23 cellular contexts compared by ENCODE assay signal in the genomic region with DNA sequence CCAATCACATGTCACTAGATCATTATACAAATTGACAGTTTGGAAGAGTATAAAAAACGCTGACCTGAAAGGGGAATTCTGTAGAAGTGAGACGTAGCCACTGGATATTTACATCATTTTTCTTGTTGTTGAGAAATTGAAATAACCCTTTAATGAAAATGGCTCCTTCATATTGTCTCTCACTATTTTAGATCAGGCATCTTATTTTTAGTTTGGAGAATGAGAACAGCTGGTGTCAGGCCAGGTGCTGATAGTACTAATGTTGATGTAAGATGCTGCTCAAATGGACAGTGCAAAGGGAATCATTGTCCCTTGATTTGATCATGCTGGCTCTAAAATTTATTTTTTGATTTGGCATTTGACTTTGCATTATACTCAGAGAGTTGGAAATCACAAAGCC. TPM values are rescaled to one million over a fixed set of nuclear protein-coding genes. Genes with fewer than 3 reads are reported as not detected.
DNase-seq lines count a peak whose midpoint lies in the region; ATAC-seq and TF ChIP-seq lines count a peak whose summit lies in the region.
"Had no signal": no experiment of that assay in that cellular context is flagged by ENCODE, and none has a peak within 500 bp of the region (broad histone marks: within the 10 kb centered on the region; RNA-seq: fewer than 3 reads in every experiment).

No MANE protein-coding gene starts in this region.

- H3K27ac ChIP-seq in dorsolateral prefrontal cortex (peak overlapping the region in 53 of 59 donors; percentile 3 to 88 (median 66)), GM23338 (ENCODE audit: low read depth) (no peak overlapping the region)
- H3K27ac ChIP-seq: SK-N-MC had no signal

- H3K27me3 ChIP-seq in dorsolateral prefrontal cortex, result no peaks in the 10 kb centered on the region
- H3K27me3 ChIP-seq in GM23338 (ENCODE audit: insufficient read depth), result no peaks in the 10 kb centered on the region

- intact Hi-C loops in dorsolateral prefrontal cortex (cut with DNase I), result no loop called here

- H3K9me3 Mint-ChIP-seq in GM23338, result no peaks in the 10 kb centered on the region
- peaks cover under 1 to 14% of the 10 kb centered on the region in 2 donors for H3K9me3 Mint-ChIP-seq in activated naive CD4-positive, alpha-beta T cell treated with anti-CD3 and anti-CD28 coated beads, Interleukin-2, amount 50 U/mL, for 72 hours

- no peaks in the 10 kb centered on the region for H3K79me2 ChIP-seq in GM23338 (replicated peaks; ENCODE audit: insufficient read depth)

- H3K4me3 Mint-ChIP-seq in GM23338, result no peak overlapping the region

- H3K27me3 Mint-ChIP-seq in GM23338 (ENCODE audit: insufficient read depth, low read depth, poor library complexity), result no peaks in the 10 kb centered on the region

- no peaks in the 10 kb centered on the region for H3K36me3 Mint-ChIP-seq in GM23338 (ENCODE audit: low read depth)
- no peaks in the 10 kb centered on the region for H3K36me3 Mint-ChIP-seq in activated naive CD4-positive, alpha-beta T cell treated with anti-CD3 and anti-CD28 coated beads, Interleukin-2, amount 50 U/mL, for 72 hours

- H2AFZ ChIP-seq in GM23338, result no peak overlapping the region

- H3K4me1 Mint-ChIP-seq in GM23338, result no peaks in the 10 kb centered on the region; the same call in 2 of the 3 replicates

- H3F3A ChIP-seq in GM23338 (replicated peaks; ENCODE audit: low read depth), result no peaks in the 10 kb centered on the region

- H3K27ac Mint-ChIP-seq in GM23338, result no peak overlapping the region
- no peak overlapping the region for H3K27ac Mint-ChIP-seq in activated naive CD4-positive, alpha-beta T cell treated with anti-CD3 and anti-CD28 coated beads, Interleukin-2, amount 50 U/mL, for 72 hours

- H3K36me3 ChIP-seq in GM23338 (ENCODE audit: insufficient read depth), result no peaks in the 10 kb centered on the region

- H3K4me2 ChIP-seq in GM23338, result no peak overlapping the region

- peak; percentile 78 for DNase-seq in NCI-H146 treated with DMSO at 0.1 percent for 48 hours (lab: John Stamatoyannopoulos, UW; ENCODE audit: unreplicated experiment)
- peak; percentile 89 for DNase-seq in NCI-H748 (lab: John Stamatoyannopoulos, UW; ENCODE audit: unreplicated experiment)
- DNase-seq in dorsolateral prefrontal cortex, result no peak
- DNase-seq in retina, result peak; percentile 17
- DNase-seq in NK-92 (lab: John Stamatoyannopoulos, UW; ENCODE audit: unreplicated experiment), result no peak
- DNase-seq in GM23338 (ENCODE audit: low spot score), result no peak
- DNase-seq in DMS114 treated with DMSO at 0.1 percent for 48 hours (lab: John Stamatoyannopoulos, UW; ENCODE audit: unreplicated experiment), result no peak
- DNase-seq in activated naive CD4-positive, alpha-beta T cell treated with anti-CD3 and anti-CD28 coated beads, Interleukin-2, amount 50 U/mL, for 72 hours (ENCODE audit: low spot score in 2 of 2), result no peak
- DNase-seq: H7, Karpas-422, NCI-H1105, NCI-H1694, NCI-H2081 treated with DMSO at 0.1 percent for 48 hours, NCI-H2171 treated with DMSO at 0.1 percent for 48 hours, NCI-H446 treated with DMSO at 0.1 percent for 48 hours, NCI-H526, OCI-M1, SIG-M5 had no signal

- H3K4me1 ChIP-seq in GM23338 (ENCODE audit: insufficient read depth), result no peaks in the 10 kb centered on the region

- no peaks in the 10 kb centered on the region for H3K9me2 ChIP-seq in GM23338 (ENCODE audit: insufficient read depth)

- TF ChIP-seq CTCF in dorsolateral prefrontal cortex (IDR thresholded peaks at IDR 0.05 in 54 of 56, conservative IDR thresholded peaks at IDR 0.05 in 2 of 56; ENCODE audit: low read depth in 1 of 56, partially characterized antibody in 56 of 56), result no peak
- TF ChIP-seq CTCF in GM23338 (conservative IDR thresholded peaks at IDR 0.05; ENCODE audit: low read depth in 2 of 2), result no peak

- H3K4me3 ChIP-seq in dorsolateral prefrontal cortex (peak overlapping the region in 34 of 59 donors; percentile 0 to 48 (median 20)), GM23338 (no peak overlapping the region)
- H3K4me3 ChIP-seq: SK-N-MC had no signal

- ATAC-seq in GM23338, result no peak
- ATAC-seq in activated naive CD4-positive, alpha-beta T cell treated with anti-CD3 and anti-CD28 coated beads, Interleukin-2, amount 50 U/mL, for 72 hours, result no peak
- ATAC-seq: HepG2 had no signal

- H4K20me1 ChIP-seq in GM23338 (replicated peaks; ENCODE audit: insufficient read depth), result no peaks in the 10 kb centered on the region

TF ChIP-seq in GM23338, 12 proteins besides CTCF, POLR2A, EP300 and RAD21 (continues in another document):
- TF ChIP-seq EZH2phosphoT487 (IDR thresholded peaks at IDR 0.05; ENCODE audit: unreplicated experiment), result no peak
- TF ChIP-seq EZH2 (IDR thresholded peaks at IDR 0.05; ENCODE audit: low read depth, unreplicated experiment), result no peak
- no peak for TF ChIP-seq POLR2AphosphoS5 (IDR thresholded peaks at IDR 0.05; ENCODE audit: low read depth)
- no peak for TF ChIP-seq ZNF114 (CRISPR knock-in tag; IDR thresholded peaks at IDR 0.05)
- TF ChIP-seq NANOG (IDR thresholded peaks at IDR 0.05; ENCODE audit: borderline replicate concordance), result no peak
- TF ChIP-seq, protein P1, sequence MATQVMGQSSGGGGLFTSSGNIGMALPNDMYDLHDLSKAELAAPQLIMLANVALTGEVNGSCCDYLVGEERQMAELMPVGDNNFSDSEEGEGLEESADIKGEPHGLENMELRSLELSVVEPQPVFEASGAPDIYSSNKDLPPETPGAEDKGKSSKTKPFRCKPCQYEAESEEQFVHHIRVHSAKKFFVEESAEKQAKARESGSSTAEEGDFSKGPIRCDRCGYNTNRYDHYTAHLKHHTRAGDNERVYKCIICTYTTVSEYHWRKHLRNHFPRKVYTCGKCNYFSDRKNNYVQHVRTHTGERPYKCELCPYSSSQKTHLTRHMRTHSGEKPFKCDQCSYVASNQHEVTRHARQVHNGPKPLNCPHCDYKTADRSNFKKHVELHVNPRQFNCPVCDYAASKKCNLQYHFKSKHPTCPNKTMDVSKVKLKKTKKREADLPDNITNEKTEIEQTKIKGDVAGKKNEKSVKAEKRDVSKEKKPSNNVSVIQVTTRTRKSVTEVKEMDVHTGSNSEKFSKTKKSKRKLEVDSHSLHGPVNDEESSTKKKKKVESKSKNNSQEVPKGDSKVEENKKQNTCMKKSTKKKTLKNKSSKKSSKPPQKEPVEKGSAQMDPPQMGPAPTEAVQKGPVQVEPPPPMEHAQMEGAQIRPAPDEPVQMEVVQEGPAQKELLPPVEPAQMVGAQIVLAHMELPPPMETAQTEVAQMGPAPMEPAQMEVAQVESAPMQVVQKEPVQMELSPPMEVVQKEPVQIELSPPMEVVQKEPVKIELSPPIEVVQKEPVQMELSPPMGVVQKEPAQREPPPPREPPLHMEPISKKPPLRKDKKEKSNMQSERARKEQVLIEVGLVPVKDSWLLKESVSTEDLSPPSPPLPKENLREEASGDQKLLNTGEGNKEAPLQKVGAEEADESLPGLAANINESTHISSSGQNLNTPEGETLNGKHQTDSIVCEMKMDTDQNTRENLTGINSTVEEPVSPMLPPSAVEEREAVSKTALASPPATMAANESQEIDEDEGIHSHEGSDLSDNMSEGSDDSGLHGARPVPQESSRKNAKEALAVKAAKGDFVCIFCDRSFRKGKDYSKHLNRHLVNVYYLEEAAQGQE (IDR thresholded peaks at IDR 0.05; ENCODE audit: unreplicated experiment), result no peak
- TF ChIP-seq STAT1 (IDR thresholded peaks at IDR 0.05; ENCODE audit: unreplicated experiment), result no peak
- TF ChIP-seq CREB1 (CRISPR knock-in tag; IDR thresholded peaks at IDR 0.05; ENCODE audit: low read depth), result no peak
- TF ChIP-seq ETS1 (IDR thresholded peaks at IDR 0.05), result no peak

RNA-seq across cellular contexts. Expression of gene NKAIN2, which starts 17.4 kb away (rescaled TPM):
- 100 to 1,000 TPM in 4 of 120 experiments, 10 to 100 TPM in 116; 19.9 to 121 (median 54.2) TPM for total RNA-seq in dorsolateral prefrontal cortex
- 1.1 TPM in 1 of 2 replicates, not detected in the other for total RNA-seq in GM23338 (2014; rRNA removed; shearing (Covaris generic))
- 0.39 TPM in 1 of 2 replicates, not detected in the other for polyA plus RNA-seq in GM23338 (2016; fragmentation: Nextera tagmentation; extraction: Ambion mirVana)
- not detected for total RNA-seq in activated naive CD4-positive, alpha-beta T cell treated with anti-CD3 and anti-CD28 coated beads, Interleukin-2, amount 50 U/mL, for 72 hours
- total RNA-seq: A172, HepG2, HT1080 had no signal
- polyA plus RNA-seq: BJ, HepG2 had no signal

Comparison
In these comparisons a context has a peak if more than half of its experiments do, and no peak if none do; other contexts are left out.
1. DNase-seq: peak in NCI-H146 treated with DMSO at 0.1 percent for 48 hours (single experiment), NCI-H748 (single experiment) and retina (single experiment); none in dorsolateral prefrontal cortex (0 of 10), NK-92 (single experiment), GM23338 (single experiment), DMS114 treated with DMSO at 0.1 percent for 48 hours (single experiment) and activated naive CD4-positive, alpha-beta T cell treated with anti-CD3 and anti-CD28 coated beads, Interleukin-2, amount 50 U/mL, for 72 hours (0 of 2).
2. RNA of gene NKAIN2, which starts 17.4 kb away (total RNA-seq): 19.9 to 121 TPM in dorsolateral prefrontal cortex; 1.1 TPM in GM23338 and not detected in activated naive CD4-positive, alpha-beta T cell treated with anti-CD3 and anti-CD28 coated beads, Interleukin-2, amount 50 U/mL, for 72 hours; every median in the first group is over 10 times any median in the second.